ENCODE assay signal across 9 cellular contexts in the genomic region with DNA sequence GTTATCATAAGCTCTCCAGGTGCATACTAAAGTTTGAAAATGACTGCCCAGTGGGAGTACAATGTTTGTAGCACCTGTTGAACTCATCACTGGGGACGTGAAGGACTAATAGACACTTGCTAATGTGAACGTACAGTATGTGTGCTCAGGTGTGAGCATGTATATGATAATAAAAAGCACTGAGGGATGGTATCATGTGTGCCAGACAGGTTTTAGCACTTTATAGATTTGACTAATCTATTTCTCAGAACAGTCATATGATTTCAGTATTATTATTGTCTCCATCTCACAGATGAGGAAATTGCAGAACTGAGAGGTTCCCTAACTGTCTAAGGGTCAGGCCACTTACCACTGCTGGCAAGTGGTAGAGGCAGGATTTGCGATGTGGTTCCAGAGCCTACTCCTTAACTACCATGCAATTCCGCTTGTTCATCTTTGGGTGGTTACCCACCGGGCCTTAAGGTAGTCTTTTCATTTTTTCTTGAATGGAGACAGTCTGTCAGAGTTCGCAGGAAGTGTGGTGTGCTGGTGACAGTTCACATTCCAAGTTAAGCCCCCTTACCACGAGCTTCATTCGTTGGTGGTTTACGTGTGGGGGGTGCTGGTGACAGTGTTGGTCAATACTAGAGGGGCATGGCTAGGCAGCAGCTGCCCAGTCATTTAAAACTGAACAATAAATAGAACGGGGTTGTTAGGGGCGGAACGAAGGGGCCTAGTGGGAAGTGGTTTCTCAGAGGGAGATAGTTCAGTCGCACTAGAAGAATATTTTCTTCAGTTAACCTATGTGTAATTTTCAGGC. TPM values are rescaled to one million over a fixed set of nuclear protein-coding genes. Genes with fewer than 3 reads are reported as not detected.
DNase-seq lines count a peak whose midpoint lies in the region; ATAC-seq, FAIRE-seq and TF ChIP-seq lines count a peak whose summit lies in the region.
"Had no signal": no experiment of that assay in that cellular context is flagged by ENCODE, and none has a peak within 500 bp of the region (broad histone marks: within the 10 kb centered on the region; RNA-seq: fewer than 3 reads in every experiment).

No MANE protein-coding gene starts in this region.

- TF ChIP-seq EP300 in GM12878 (IDR thresholded peaks at IDR 0.05; ENCODE audit: borderline replicate concordance in 1 of 2, control insufficient read depth in 1 of 2, low read depth in 2 of 2, low read length in 2 of 2), result peak; percentile 88 to 92; a peak in 3 of 4 replicates

- H3K4me1 ChIP-seq in DND-41 (ENCODE audit: insufficient read depth, low read length) (peaks cover 13% of the 10 kb centered on the region), GM12878 (ENCODE audit: control insufficient read depth, insufficient read depth, low read length) (peaks cover 80% of the 10 kb centered on the region)

- DNase-seq in DND-41, result no peak
- peak; percentile 80 for DNase-seq in GM12878 (ENCODE audit: low read depth, low spot score)
- DNase-seq in NCI-H1436 treated with DMSO at 0.1 percent for 48 hours (lab: John Stamatoyannopoulos, UW), result no peak
- no peak for DNase-seq in NCI-H1092 (lab: John Stamatoyannopoulos, UW)
- no peak for DNase-seq in 8988T
- DNase-seq in H54 (ENCODE audit: insufficient read length, low spot score), result no peak
- DNase-seq: pancreas had no signal

- H3K27ac ChIP-seq in DND-41 (ENCODE audit: low read length) (0 out of 2 replicates have a peak overlapping the region, but pooled peaks have one; percentile 7), GM12878 (ENCODE audit: control insufficient read depth, insufficient read depth) (peak overlapping the region; percentile 93)

- intact Hi-C loops in GM12878 (cut with micrococcal nuclease; ENCODE audit: unreplicated experiment), result loop anchor here (1.0 to 10.0 kb wide), 6 partner anchors 17 to 567 kb away; a partner anchor contains a TSS

- RAD21 ChIA-PET in GM12878 (lab: Charles Lee; ENCODE audit: unreplicated experiment), result interaction anchor here (0.6 to 6.2 kb wide), 16 partner anchors 10 to 241 kb away, joined by 3 to 87 read pairs (median 8); no protein-coding TSS in a partner anchor

- peaks cover 74% of the 10 kb centered on the region for H4K20me1 ChIP-seq in DND-41 (ENCODE audit: insufficient read depth, low read length)
- H4K20me1 ChIP-seq in GM12878 (ENCODE audit: control insufficient read depth, insufficient read depth), result no peaks in the 10 kb centered on the region

- H3K36me3 ChIP-seq in DND-41 (ENCODE audit: insufficient read depth, low read length) (peaks cover 6% of the 10 kb centered on the region; the same call in 1 of the 2 replicates), GM12878 (ENCODE audit: control insufficient read depth in 2 of 2, insufficient read depth in 2 of 2, low read length in 1 of 2) (peaks cover 0 to 2% of the 10 kb centered on the region in 2 experiments)
- H3K36me3 ChIP-seq: pancreas had no signal

- POLR2A ChIA-PET in GM12878 (lab: Charles Lee), result interaction anchor here (1.1 to 5.8 kb wide), 9 partner anchors 8 to 81 kb away, joined by 3 to 63 read pairs (median 6); no protein-coding TSS in a partner anchor

- in situ Hi-C loops in GM12878 (cut with MboI), result no loop called here

- no TSS peak for BruUV-seq in GM12878 (replicated peaks; lab: Mats Ljungman, UMichigan)

- TF ChIP-seq RAD21 in GM12878 (IDR thresholded peaks at IDR 0.05; ENCODE audit: insufficient read depth, low read depth, low read length), result no peak

- ATAC-seq in DND-41 (ENCODE audit: insufficient read depth, low read depth) (0 out of 3 replicates have a peak, but pooled peaks have one; percentile 34), GM19468 (IDR thresholded peaks at IDR 0.05; ENCODE audit: extremely low read depth, unreplicated experiment) (peak; percentile 71), HG03469 (IDR thresholded peaks at IDR 0.05; ENCODE audit: unreplicated experiment) (peak; percentile 67), GM12878 (peak; percentile 84)

- H3K9ac ChIP-seq in DND-41 (ENCODE audit: low read depth, low read length) (no peak overlapping the region), GM12878 (ENCODE audit: control insufficient read depth, insufficient read depth, low read length) (peak overlapping the region; percentile 62)

- 1% methylated on average over 13 of the region's 13 CpGs for WGBS in GM12878 (ENCODE audit: insufficient coverage, insufficient replicate concordance, low lambda C conversion rate, missing lambda C conversion rate)

- FAIRE-seq in GM12878 (lab: Jason Lieb, UNC) (no peak), H54 (lab: Jason Lieb, UNC) (no peak)
- FAIRE-seq: pancreas had no signal

- no peak overlapping the region for H3K4me2 ChIP-seq in DND-41 (ENCODE audit: insufficient read depth, low read length)
- H3K4me2 ChIP-seq in GM12878 (ENCODE audit: control insufficient read depth, insufficient read depth), result peak overlapping the region; percentile 99

- TF ChIP-seq CTCF in DND-41 (IDR thresholded peaks at IDR 0.05; ENCODE audit: borderline replicate concordance, extremely low read depth, low read length, poor library complexity, severe bottlenecking), result no peak
- TF ChIP-seq CTCF in GM12878 (IDR thresholded peaks at IDR 0.05 in 2 of 3, conservative IDR thresholded peaks at IDR 0.05 in 1 of 3; ENCODE audit: control insufficient read depth in 2 of 3, extremely low read depth in 1 of 3, insufficient read depth in 1 of 3, low read depth in 3 of 3, low read length in 3 of 3), result no peak

- H3K9me3 ChIP-seq in DND-41 (ENCODE audit: insufficient read depth, low read length, severe bottlenecking), result no peaks in the 10 kb centered on the region
- H3K9me3 ChIP-seq in GM12878 (replicated peaks; ENCODE audit: control insufficient read depth, insufficient read depth, low read length), result no peaks in the 10 kb centered on the region
- H3K9me3 ChIP-seq: pancreas had no signal

- H2AFZ ChIP-seq in DND-41 (ENCODE audit: low read depth, low read length) (no peak overlapping the region), GM12878 (ENCODE audit: control insufficient read depth, low read depth, low read length) (no peak overlapping the region)

- H3K79me2 ChIP-seq in DND-41 (ENCODE audit: insufficient read depth, low read length) (peaks cover 98% of the 10 kb centered on the region), GM12878 (ENCODE audit: control insufficient read depth, insufficient read depth, low read length) (peaks cover 89% of the 10 kb centered on the region)

- SMC1A ChIA-PET in GM12878 (lab: Charles Lee; ENCODE audit: uncharacterized antibody, unreplicated experiment), result interaction anchor here (0.6 to 8.4 kb wide), 17 partner anchors 10 to 368 kb away, joined by 3 to 256 read pairs (median 7); no protein-coding TSS in a partner anchor

- CTCF ChIA-PET in GM12878 (lab: Yijun Ruan, JAX), result interaction anchor here (0.8 to 8.2 kb wide), 8 partner anchors 9 to 469 kb away, joined by 3 to 63 read pairs (median 8); no protein-coding TSS in a partner anchor

- H3K27me3 ChIP-seq in DND-41 (ENCODE audit: insufficient read depth, low read length, poor library complexity) (no peaks in the 10 kb centered on the region), GM12878 (replicated peaks in 1 of 2; ENCODE audit: control insufficient read depth in 2 of 2, insufficient read depth in 2 of 2, low read length in 1 of 2) (no peaks in the 10 kb centered on the region)
- H3K27me3 ChIP-seq: pancreas had no signal

- H3K4me3 ChIP-seq in DND-41 (ENCODE audit: low read depth in 1 of 2, low read length in 2 of 2) (no peak overlapping the region), GM12878 (peak overlapping the region; percentile 58; the same call in 1 of the 2 replicates)
- H3K4me3 ChIP-seq: pancreas had no signal

- peak; percentile 51; the same call in 1 of the 2 replicates for TF ChIP-seq POLR2A in GM12878 (IDR thresholded peaks at IDR 0.05; ENCODE audit: low read depth, low read length)
- no peak for TF ChIP-seq POLR2A in H54 (IDR thresholded peaks at IDR 0.05; ENCODE audit: low read depth, low read length)

TF ChIP-seq in GM12878, 131 proteins besides CTCF, POLR2A, EP300 and RAD21 (continues in another document):
- TF ChIP-seq ZNF24 (IDR thresholded peaks at IDR 0.05) (peak; percentile 69; the same call in 1 of the 2 replicates), TCF12 (IDR thresholded peaks at IDR 0.05; ENCODE audit: low read depth, low read length) (peak; percentile 33; the same call in 1 of the 2 replicates), CEBPB (IDR thresholded peaks at IDR 0.05; ENCODE audit: borderline replicate concordance in 1 of 2, low read depth in 2 of 2, low read length in 2 of 2) (peak in 1 of 2 experiments; percentile 72; a peak in 1 of 4 replicates), IKZF2 (IDR thresholded peaks at IDR 0.05) (peak; percentile 97 to 98), STAT3 (IDR thresholded peaks at IDR 0.05; ENCODE audit: low read depth, low read length) (peak; percentile 74; the same call in 1 of the 2 replicates)
- TF ChIP-seq, protein P1, sequence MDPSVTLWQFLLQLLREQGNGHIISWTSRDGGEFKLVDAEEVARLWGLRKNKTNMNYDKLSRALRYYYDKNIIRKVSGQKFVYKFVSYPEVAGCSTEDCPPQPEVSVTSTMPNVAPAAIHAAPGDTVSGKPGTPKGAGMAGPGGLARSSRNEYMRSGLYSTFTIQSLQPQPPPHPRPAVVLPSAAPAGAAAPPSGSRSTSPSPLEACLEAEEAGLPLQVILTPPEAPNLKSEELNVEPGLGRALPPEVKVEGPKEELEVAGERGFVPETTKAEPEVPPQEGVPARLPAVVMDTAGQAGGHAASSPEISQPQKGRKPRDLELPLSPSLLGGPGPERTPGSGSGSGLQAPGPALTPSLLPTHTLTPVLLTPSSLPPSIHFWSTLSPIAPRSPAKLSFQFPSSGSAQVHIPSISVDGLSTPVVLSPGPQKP (IDR thresholded peaks at IDR 0.05; ENCODE audit: low read depth, low read length), result no peak

RNA-seq across cellular contexts. Expression of a gene that starts 46.8 kb away (rescaled TPM):
- 160 and 173 TPM in 2 replicates for total RNA-seq in GM12878 (2013; cell fraction: nucleolus; rRNA removed)
- total RNA-seq in GM12878 (2014; rRNA removed) (12.3 and 14.9 TPM in 2 replicates), GM12878 (2014; rRNA removed; fragmentation: Illumina TruSeq; extraction: Trizol) (12.4 and 12.5 TPM in 2 replicates), GM12878 (2021) (27.3 and 30.3 TPM in 2 replicates)
- 5.8 TPM for polyA plus RNA-seq in GM12878 (2011; ENCODE audit: low read depth)
- polyA plus RNA-seq in GM12878 (2011; rRNA removed) (2.9 and 3.1 TPM in 2 replicates), GM12878 (2014; fragmentation: Illumina TruSeq; extraction: Trizol) (4.4 and 7.2 TPM in 2 replicates), GM12878 (2014; fragmentation: Nextera tagmentation; extraction: Ambion mirVana) (1 to 10 TPM; 1.9 to 2.1 TPM), GM12878 (2014; rRNA removed) (9.3 and 11.3 TPM in 2 replicates), GM12878 (2016; fragmentation: Nextera tagmentation; extraction: Ambion mirVana) (1 to 10 TPM; 7.9 to 9.9 TPM)
- polyA plus RNA-seq in GM12878 (2011; cell fraction: cytosol; rRNA removed), result 2.9 and 4.9 TPM in 2 replicates
- 13.5 and 17.6 TPM in 2 replicates for polyA plus RNA-seq in GM12878 (2011; cell fraction: nucleus; rRNA removed)
- 11.1 and 11.2 TPM in 2 replicates for polyA plus RNA-seq in GM12878 (2012)
- 39.6 and 43.2 TPM in 2 replicates for polyA minus RNA-seq in GM12878 (2011; rRNA and poly(A)+ RNA removed)
- 10.9 and 14.4 TPM in 2 replicates for polyA minus RNA-seq in GM12878 (2011; cell fraction: cytosol; rRNA and poly(A)+ RNA removed)
- 39.0 and 65.1 TPM in 2 replicates for polyA minus RNA-seq in GM12878 (2011; cell fraction: nucleus; rRNA and poly(A)+ RNA removed)

Comparison
In these comparisons a context has a peak if more than half of its experiments do, and no peak if none do; other contexts are left out.
1. ATAC-seq: peak in every context shown above with its lines; median percentile 84 in GM12878; 71 in GM19468; 67 in HG03469; 34 in DND-41.